Comparison of ENCODE assay signal across 2 cellular contexts in the genomic region with DNA sequence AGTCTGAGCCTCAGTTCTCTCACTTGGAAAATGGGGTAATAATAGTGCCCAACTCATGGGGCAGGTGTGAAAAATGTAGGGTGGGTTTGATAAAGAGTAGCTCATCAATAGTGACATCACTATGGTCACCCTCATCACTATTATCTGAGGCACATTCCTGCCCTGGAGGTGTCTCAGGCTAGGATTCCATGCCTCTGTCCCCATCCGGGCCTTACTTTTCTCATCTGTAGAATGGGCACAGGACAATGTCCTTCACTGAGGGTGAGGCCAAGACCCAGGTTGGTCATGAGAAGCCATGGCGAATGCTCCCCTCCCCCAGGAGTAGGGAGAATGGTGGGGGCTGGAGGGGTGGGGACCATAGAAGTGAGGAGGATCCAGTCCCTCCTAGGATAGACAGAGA.
TF ChIP-seq lines count a peak whose summit lies in the region.

No MANE protein-coding gene starts in this region.

TF ChIP-seq in K562, 482 proteins besides CTCF, POLR2A, EP300 and RAD21:
- TF ChIP-seq BCOR (IDR thresholded peaks at IDR 0.05), result peak; percentile 72
- TF ChIP-seq DPF2 (IDR thresholded peaks at IDR 0.05), result no peak
- TF ChIP-seq RBFOX2 (IDR thresholded peaks at IDR 0.05; ENCODE audit: low read depth, low read length), result no peak
- TF ChIP-seq RBM39 (optimal IDR thresholded peaks at IDR 0.05; ENCODE audit: low read depth, low read length), result no peak
- peak; percentile 52 for TF ChIP-seq RBM25 (IDR thresholded peaks at IDR 0.05; ENCODE audit: low read depth, low read length, severe bottlenecking)
- TF ChIP-seq ELF1 (tag; IDR thresholded peaks at IDR 0.05), result no peak
- TF ChIP-seq ADNP (tag; IDR thresholded peaks at IDR 0.05), result 0 out of 2 replicates have a peak, but pooled peaks have one; percentile 36
- 0 out of 4 replicates have a peak, but pooled peaks have one; percentile 11 for TF ChIP-seq KDM1A (IDR thresholded peaks at IDR 0.05)

TF ChIP-seq in HepG2, 621 proteins besides CTCF, POLR2A, EP300 and RAD21:
- TF ChIP-seq ZNF629 (CRISPR knock-in tag; conservative IDR thresholded peaks at IDR 0.05) (peak; percentile 94), ZBTB7B (CRISPR knock-in tag; IDR thresholded peaks at IDR 0.05) (no peak), KDM4B (CRISPR knock-in tag; IDR thresholded peaks at IDR 0.05) (no peak)
- TF ChIP-seq, protein P1, sequence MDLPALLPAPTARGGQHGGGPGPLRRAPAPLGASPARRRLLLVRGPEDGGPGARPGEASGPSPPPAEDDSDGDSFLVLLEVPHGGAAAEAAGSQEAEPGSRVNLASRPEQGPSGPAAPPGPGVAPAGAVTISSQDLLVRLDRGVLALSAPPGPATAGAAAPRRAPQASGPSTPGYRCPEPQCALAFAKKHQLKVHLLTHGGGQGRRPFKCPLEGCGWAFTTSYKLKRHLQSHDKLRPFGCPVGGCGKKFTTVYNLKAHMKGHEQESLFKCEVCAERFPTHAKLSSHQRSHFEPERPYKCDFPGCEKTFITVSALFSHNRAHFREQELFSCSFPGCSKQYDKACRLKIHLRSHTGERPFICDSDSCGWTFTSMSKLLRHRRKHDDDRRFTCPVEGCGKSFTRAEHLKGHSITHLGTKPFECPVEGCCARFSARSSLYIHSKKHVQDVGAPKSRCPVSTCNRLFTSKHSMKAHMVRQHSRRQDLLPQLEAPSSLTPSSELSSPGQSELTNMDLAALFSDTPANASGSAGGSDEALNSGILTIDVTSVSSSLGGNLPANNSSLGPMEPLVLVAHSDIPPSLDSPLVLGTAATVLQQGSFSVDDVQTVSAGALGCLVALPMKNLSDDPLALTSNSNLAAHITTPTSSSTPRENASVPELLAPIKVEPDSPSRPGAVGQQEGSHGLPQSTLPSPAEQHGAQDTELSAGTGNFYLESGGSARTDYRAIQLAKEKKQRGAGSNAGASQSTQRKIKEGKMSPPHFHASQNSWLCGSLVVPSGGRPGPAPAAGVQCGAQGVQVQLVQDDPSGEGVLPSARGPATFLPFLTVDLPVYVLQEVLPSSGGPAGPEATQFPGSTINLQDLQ (CRISPR knock-in tag; IDR thresholded peaks at IDR 0.05), result no peak
